In genomic region chr19:19525611-19526380, GRCh38 we compare ENCODE assay signal across 1 cellular context.
TF ChIP-seq lines count a peak whose summit lies in the region.

No MANE protein-coding gene starts in this region.

TF ChIP-seq in K562, 482 proteins besides CTCF, POLR2A, EP300 and RAD21:
- TF ChIP-seq ZNF740 (CRISPR knock-in tag; IDR thresholded peaks at IDR 0.05) = 0 out of 2 replicates have a peak, but pooled peaks have one; percentile 41
- no peak for TF ChIP-seq ZNF740 (tag; IDR thresholded peaks at IDR 0.05)
- 0 out of 2 replicates have a peak, but pooled peaks have one; percentile 5 for TF ChIP-seq EGR1 (conservative IDR thresholded peaks at IDR 0.05)
- TF ChIP-seq ZNF586 (CRISPR knock-in tag; conservative IDR thresholded peaks at IDR 0.05) = no peak
- TF ChIP-seq, protein P1, sequence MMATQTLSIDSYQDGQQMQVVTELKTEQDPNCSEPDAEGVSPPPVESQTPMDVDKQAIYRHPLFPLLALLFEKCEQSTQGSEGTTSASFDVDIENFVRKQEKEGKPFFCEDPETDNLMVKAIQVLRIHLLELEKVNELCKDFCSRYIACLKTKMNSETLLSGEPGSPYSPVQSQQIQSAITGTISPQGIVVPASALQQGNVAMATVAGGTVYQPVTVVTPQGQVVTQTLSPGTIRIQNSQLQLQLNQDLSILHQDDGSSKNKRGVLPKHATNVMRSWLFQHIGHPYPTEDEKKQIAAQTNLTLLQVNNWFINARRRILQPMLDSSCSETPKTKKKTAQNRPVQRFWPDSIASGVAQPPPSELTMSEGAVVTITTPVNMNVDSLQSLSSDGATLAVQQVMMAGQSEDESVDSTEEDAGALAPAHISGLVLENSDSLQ (IDR thresholded peaks at IDR 0.05) = 0 out of 2 replicates have a peak, but pooled peaks have one; percentile 32
- peak; percentile 45; the same call in 1 of the 2 replicates for TF ChIP-seq POLR2G (IDR thresholded peaks at IDR 0.05; ENCODE audit: low read depth, low read length)
- peak; percentile 62 for TF ChIP-seq RBFOX2 (IDR thresholded peaks at IDR 0.05; ENCODE audit: low read depth, low read length)
- no peak for TF ChIP-seq ZBTB7A (IDR thresholded peaks at IDR 0.05; ENCODE audit: borderline replicate concordance, control insufficient read depth, low read depth, low read length)
- TF ChIP-seq ZFX (CRISPR knock-in tag; IDR thresholded peaks at IDR 0.05) = 0 out of 2 replicates have a peak, but pooled peaks have one; percentile 17
- peak; percentile 88 for TF ChIP-seq ZBTB33 (CRISPR knock-in tag; IDR thresholded peaks at IDR 0.05)
- TF ChIP-seq MBD2 (IDR thresholded peaks at IDR 0.05; ENCODE audit: borderline replicate concordance, low read depth) = no peak
